Comparison of ENCODE assay signal across 1 cellular context in genomic region chr4:1746265-1746691, GRCh38.
A peak's percentile ranks its signal among the peaks of the same experiment; 100 is the strongest.
TF ChIP-seq lines count a peak whose summit lies in the region.

No MANE protein-coding gene starts in this region.

TF ChIP-seq in HepG2, 621 proteins besides CTCF, POLR2A, EP300 and RAD21 (continued from another document and continues in another):
- no peak for TF ChIP-seq E2F2 (CRISPR knock-in tag; IDR thresholded peaks at IDR 0.05; ENCODE audit: borderline replicate concordance)
- peak; percentile 68; the same call in 1 of the 2 replicates for TF ChIP-seq DNMT1 (CRISPR knock-in tag; IDR thresholded peaks at IDR 0.05)
- TF ChIP-seq FOSL2 (CRISPR knock-in tag; IDR thresholded peaks at IDR 0.05), result peak; percentile 46
- TF ChIP-seq NFKB2 (CRISPR knock-in tag; IDR thresholded peaks at IDR 0.05; ENCODE audit: borderline replicate concordance), result peak; percentile 51; the same call in 1 of the 2 replicates
- 0 out of 2 replicates have a peak, but pooled peaks have one; percentile 28 for TF ChIP-seq ZNF563 (CRISPR knock-in tag; IDR thresholded peaks at IDR 0.05)
- TF ChIP-seq ZMYM4 (CRISPR knock-in tag; IDR thresholded peaks at IDR 0.05), result no peak
- no peak for TF ChIP-seq FOXO4 (CRISPR knock-in tag; conservative IDR thresholded peaks at IDR 0.05)
- peak; percentile 49; the same call in 1 of the 2 replicates for TF ChIP-seq REPIN1 (CRISPR knock-in tag; IDR thresholded peaks at IDR 0.05; ENCODE audit: borderline replicate concordance, low read depth)
- TF ChIP-seq ZSCAN21 (CRISPR knock-in tag; IDR thresholded peaks at IDR 0.05; ENCODE audit: borderline replicate concordance), result peak; percentile 41; the same call in 1 of the 2 replicates
- peak; percentile 29; the same call in 1 of the 2 replicates for TF ChIP-seq ZGPAT (CRISPR knock-in tag; IDR thresholded peaks at IDR 0.05)
- peak; percentile 79; the same call in 1 of the 2 replicates for TF ChIP-seq CBX5 (CRISPR knock-in tag; IDR thresholded peaks at IDR 0.05; ENCODE audit: borderline replicate concordance)
- TF ChIP-seq ZBTB7B (CRISPR knock-in tag; IDR thresholded peaks at IDR 0.05), result peak; percentile 99
- no peak for TF ChIP-seq NFATC3 (CRISPR knock-in tag; IDR thresholded peaks at IDR 0.05)
- no peak for TF ChIP-seq SOX13 (IDR thresholded peaks at IDR 0.05)
- TF ChIP-seq SOX13 (CRISPR knock-in tag; conservative IDR thresholded peaks at IDR 0.05 in 1 of 2, IDR thresholded peaks at IDR 0.05 in 1 of 2), result 0 out of 4 replicates have a peak, but pooled peaks of 1 of the 2 experiments have one; percentile 14
- TF ChIP-seq SMAD3 (CRISPR knock-in tag; IDR thresholded peaks at IDR 0.05), result 0 out of 2 replicates have a peak, but pooled peaks have one; percentile 29
- TF ChIP-seq ZNF556 (CRISPR knock-in tag; IDR thresholded peaks at IDR 0.05; ENCODE audit: borderline replicate concordance), result peak; percentile 53; the same call in 1 of the 2 replicates
- peak; percentile 58; the same call in 1 of the 2 replicates for TF ChIP-seq TBX2 (CRISPR knock-in tag; IDR thresholded peaks at IDR 0.05; ENCODE audit: borderline replicate concordance)
- TF ChIP-seq HDAC2 (CRISPR knock-in tag; IDR thresholded peaks at IDR 0.05), result peak; percentile 62
- TF ChIP-seq NCOA5 (CRISPR knock-in tag; IDR thresholded peaks at IDR 0.05), result 0 out of 2 replicates have a peak, but pooled peaks have one; percentile 14
- TF ChIP-seq ZNF704 (CRISPR knock-in tag; IDR thresholded peaks at IDR 0.05; ENCODE audit: borderline replicate concordance), result 0 out of 2 replicates have a peak, but pooled peaks have one; percentile 37
- TF ChIP-seq TARDBP (CRISPR knock-in tag; IDR thresholded peaks at IDR 0.05), result peak; percentile 44; the same call in 1 of the 2 replicates
- peak; percentile 36; the same call in 1 of the 2 replicates for TF ChIP-seq RBFOX2 (IDR thresholded peaks at IDR 0.05; ENCODE audit: low read depth, low read length)
- no peak for TF ChIP-seq ZNF337 (CRISPR knock-in tag; IDR thresholded peaks at IDR 0.05; ENCODE audit: borderline replicate concordance, low read depth)
- TF ChIP-seq PBX3 (CRISPR knock-in tag; IDR thresholded peaks at IDR 0.05; ENCODE audit: borderline replicate concordance), result no peak
- TF ChIP-seq ZNF691 (CRISPR knock-in tag; IDR thresholded peaks at IDR 0.05; ENCODE audit: borderline replicate concordance, low read depth), result 0 out of 2 replicates have a peak, but pooled peaks have one; percentile 32
- TF ChIP-seq SNAI1 (CRISPR knock-in tag; IDR thresholded peaks at IDR 0.05; ENCODE audit: borderline replicate concordance), result no peak
- peak; percentile 74; the same call in 1 of the 2 replicates for TF ChIP-seq ZBTB26 (CRISPR knock-in tag; IDR thresholded peaks at IDR 0.05; ENCODE audit: borderline replicate concordance)
- TF ChIP-seq ZNF260 (CRISPR knock-in tag; IDR thresholded peaks at IDR 0.05; ENCODE audit: borderline replicate concordance, low read depth), result no peak
- 0 out of 2 replicates have a peak, but pooled peaks have one; percentile 15 for TF ChIP-seq ZNF143 (CRISPR knock-in tag; IDR thresholded peaks at IDR 0.05)
- TF ChIP-seq TCF7 (IDR thresholded peaks at IDR 0.05; ENCODE audit: low read depth), result no peak
- TF ChIP-seq ZNF687 (CRISPR knock-in tag; IDR thresholded peaks at IDR 0.05), result peak; percentile 53
- no peak for TF ChIP-seq ZXDC (CRISPR knock-in tag; IDR thresholded peaks at IDR 0.05)
- TF ChIP-seq BRD4 (CRISPR knock-in tag; IDR thresholded peaks at IDR 0.05), result peak; percentile 68; the same call in 1 of the 2 replicates
- peak; percentile 52; the same call in 1 of the 2 replicates for TF ChIP-seq ZFP91 (CRISPR knock-in tag; IDR thresholded peaks at IDR 0.05; ENCODE audit: borderline replicate concordance)
- TF ChIP-seq ZSCAN25 (CRISPR knock-in tag; IDR thresholded peaks at IDR 0.05), result 0 out of 2 replicates have a peak, but pooled peaks have one; percentile 41
- TF ChIP-seq ZNF768 (CRISPR knock-in tag; IDR thresholded peaks at IDR 0.05), result peak; percentile 77; the same call in 1 of the 2 replicates
- 0 out of 2 replicates have a peak, but pooled peaks have one; percentile 4 for TF ChIP-seq AHR (CRISPR knock-in tag; IDR thresholded peaks at IDR 0.05)
- TF ChIP-seq ZNF598 (CRISPR knock-in tag; IDR thresholded peaks at IDR 0.05; ENCODE audit: borderline replicate concordance), result no peak
- peak; percentile 63; the same call in 1 of the 2 replicates for TF ChIP-seq NFIB (CRISPR knock-in tag; IDR thresholded peaks at IDR 0.05; ENCODE audit: borderline replicate concordance)
